1 cellular context compared by ENCODE assay signal in the genomic region with DNA sequence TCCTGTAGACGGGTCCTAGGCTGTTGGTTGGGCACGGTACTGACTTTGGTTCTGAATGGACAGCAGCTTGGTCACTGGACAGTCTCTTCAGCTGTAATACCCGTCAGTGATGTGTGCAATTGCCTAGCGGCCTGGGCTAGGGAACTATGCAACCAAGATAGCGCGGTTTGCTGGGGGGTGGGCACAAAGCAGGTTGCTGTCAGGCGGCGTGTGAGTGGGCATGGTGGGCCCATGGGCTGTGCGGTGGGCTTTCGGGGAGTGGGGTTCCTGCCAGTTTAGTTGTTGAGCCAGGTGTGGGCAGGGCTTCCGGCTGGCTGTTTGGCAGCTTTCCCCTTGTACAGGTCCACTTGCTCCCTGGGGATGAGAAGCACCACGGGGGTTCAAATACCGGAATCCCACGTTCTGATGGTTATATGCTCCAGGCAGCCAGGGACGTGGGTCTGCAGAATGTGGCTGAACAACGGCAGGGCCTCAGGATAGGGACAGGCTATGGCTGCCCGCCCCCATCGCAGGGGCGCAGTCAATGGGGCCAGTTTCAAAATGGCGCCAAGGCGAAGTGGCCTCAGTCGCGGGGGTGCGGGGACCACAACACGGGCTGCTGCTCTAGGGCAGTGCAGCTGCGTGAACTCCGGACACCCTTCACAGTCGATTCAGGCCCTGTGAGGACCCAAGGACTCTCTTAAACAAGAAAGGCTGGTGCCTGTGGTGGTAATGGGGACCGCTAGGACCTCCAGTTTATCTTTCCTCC.
TF ChIP-seq lines count a peak whose summit lies in the region.

No MANE protein-coding gene starts in this region.

TF ChIP-seq in IMR-90, 13 proteins besides CTCF, POLR2A, EP300 and RAD21 (continued from another document):
- TF ChIP-seq, protein P1, sequence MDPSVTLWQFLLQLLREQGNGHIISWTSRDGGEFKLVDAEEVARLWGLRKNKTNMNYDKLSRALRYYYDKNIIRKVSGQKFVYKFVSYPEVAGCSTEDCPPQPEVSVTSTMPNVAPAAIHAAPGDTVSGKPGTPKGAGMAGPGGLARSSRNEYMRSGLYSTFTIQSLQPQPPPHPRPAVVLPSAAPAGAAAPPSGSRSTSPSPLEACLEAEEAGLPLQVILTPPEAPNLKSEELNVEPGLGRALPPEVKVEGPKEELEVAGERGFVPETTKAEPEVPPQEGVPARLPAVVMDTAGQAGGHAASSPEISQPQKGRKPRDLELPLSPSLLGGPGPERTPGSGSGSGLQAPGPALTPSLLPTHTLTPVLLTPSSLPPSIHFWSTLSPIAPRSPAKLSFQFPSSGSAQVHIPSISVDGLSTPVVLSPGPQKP (IDR thresholded peaks at IDR 0.05; ENCODE audit: borderline replicate concordance, low read depth, low read length) = no peak
- TF ChIP-seq NFE2L2 (IDR thresholded peaks at IDR 0.05; ENCODE audit: low read depth, low read length) (no peak), CEBPB (IDR thresholded peaks at IDR 0.05; ENCODE audit: low read depth, low read length) (no peak), RFX5 (IDR thresholded peaks at IDR 0.05; ENCODE audit: low read depth, low read length) (no peak), MAFK (IDR thresholded peaks at IDR 0.05; ENCODE audit: low read depth, low read length) (no peak), RCOR1 (IDR thresholded peaks at IDR 0.05; ENCODE audit: insufficient replicate concordance, low read length) (no peak)
